ENCODE assay signal across 8 cellular contexts in the genomic region with DNA sequence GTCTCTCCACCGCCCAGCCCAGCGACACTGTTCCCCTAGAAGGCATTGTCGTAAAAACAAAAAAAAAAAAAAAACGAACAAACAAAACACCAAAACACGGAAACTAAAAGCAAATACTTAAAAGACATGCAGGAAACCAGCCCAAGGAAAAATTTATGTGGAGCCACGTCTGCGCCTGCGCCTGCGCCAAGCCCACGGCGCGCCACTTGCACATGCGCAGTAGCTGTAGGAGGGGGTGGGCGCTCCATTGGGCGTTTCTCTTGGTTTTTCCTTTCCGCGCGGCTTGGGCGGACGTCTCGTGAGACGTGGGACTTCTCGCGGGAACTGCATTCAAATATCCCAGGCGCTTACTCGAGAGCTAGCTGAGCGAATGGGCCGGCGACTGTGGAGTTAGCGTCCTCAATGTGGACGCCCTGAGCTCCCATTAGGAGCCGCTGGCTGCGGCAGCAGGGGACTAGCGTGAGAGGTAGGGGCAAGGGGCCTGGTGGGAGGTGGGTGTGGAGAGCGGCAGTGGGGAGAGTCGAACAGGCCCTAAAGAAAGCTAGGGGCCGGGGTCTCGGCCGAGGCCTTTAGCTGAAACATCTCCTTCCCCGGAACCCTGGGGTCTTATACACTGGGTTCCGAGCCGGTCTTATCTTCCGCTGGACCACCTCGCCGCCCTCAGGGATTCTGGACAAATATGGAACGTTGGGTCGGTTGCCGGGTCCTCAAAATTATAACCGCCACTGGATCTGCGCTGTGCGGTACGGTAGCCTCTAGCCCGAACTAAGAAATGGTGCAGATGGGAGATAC. TPM values are rescaled to one million over a fixed set of nuclear protein-coding genes. Genes with fewer than 3 reads are reported as not detected.
A peak's percentile ranks its signal among the peaks of the same experiment; 100 is the strongest.
DNase-seq lines count a peak whose midpoint lies in the region; TF ChIP-seq lines count a peak whose summit lies in the region.

TSS of gene SPDL1 (plus strand) at position 350 of the 792 bp plus-strand sequence. CDS start 4,644 bp downstream, outside the sequence.

- H3F3A ChIP-seq in MM.1S (ENCODE audit: insufficient read depth, low read length) (no peaks in the 10 kb centered on the region), neural cell (ENCODE audit: insufficient read depth, low read length, poor library complexity, severe bottlenecking) (no peaks in the 10 kb centered on the region)

- intact Hi-C loops in stomach (cut with DNase I; ENCODE audit: low total_unique reads), result loop anchor here (10.0 kb wide), 1 partner anchor 899 kb away; no protein-coding TSS in a partner anchor

- in situ Hi-C loops in HAP-1 (cut with MboI; ENCODE audit: low sequenced_read_pairs), result loop anchor here (10.0 to 25.0 kb wide), 2 partner anchors 599 to 1096 kb away; partner anchors contain the start of gene RARS1

- peak; percentile 46 for TF ChIP-seq RAD21 in neural cell (conservative IDR thresholded peaks at IDR 0.05)

- H3K9me3 ChIP-seq in ES-I3 (ENCODE audit: control insufficient read depth, insufficient read depth, low read length) (no peaks in the 10 kb centered on the region), HAP-1 (no peaks in the 10 kb centered on the region), MM.1S (replicated peaks; ENCODE audit: insufficient read depth, low read length) (no peaks in the 10 kb centered on the region), neural cell (ENCODE audit: low read length) (no peaks in the 10 kb centered on the region), stomach (no peaks in the 10 kb centered on the region)

- H3K36me3 ChIP-seq in ES-I3 (ENCODE audit: insufficient read depth, low read length), result peaks cover 2% of the 10 kb centered on the region; the same call in 1 of the 2 replicates
- H3K36me3 ChIP-seq in HAP-1 (replicated peaks), result peaks cover 4% of the 10 kb centered on the region
- no peaks in the 10 kb centered on the region for H3K36me3 ChIP-seq in MM.1S (replicated peaks; ENCODE audit: insufficient read depth, low read length)
- no peaks in the 10 kb centered on the region for H3K36me3 ChIP-seq in neural cell (ENCODE audit: insufficient read depth, low read length)
- H3K36me3 ChIP-seq in stomach, result peaks cover 0 to 6% (median 3%) of the 10 kb centered on the region in 4 donors

- WGBS in stomach, 5 donors, result 0 to 2% (median 0%) methylated on average over 42 to 53 of the region's 53 CpGs

- H3K4me1 ChIP-seq in ES-I3 (ENCODE audit: insufficient read depth, low read length), result no peaks in the 10 kb centered on the region
- peaks cover 7% of the 10 kb centered on the region for H3K4me1 ChIP-seq in HAP-1
- H3K4me1 ChIP-seq in MM.1S (ENCODE audit: low read length), result no peaks in the 10 kb centered on the region
- peaks cover 3 to 22% (median 14%) of the 10 kb centered on the region in 4 donors for H3K4me1 ChIP-seq in stomach

- TF ChIP-seq CTCF in MM.1S (IDR thresholded peaks at IDR 0.05; ENCODE audit: low read length) (no peak), fibroblast of villous mesenchyme (IDR thresholded peaks at IDR 0.05; ENCODE audit: insufficient read depth, low read depth, low read length) (no peak), neural cell (IDR thresholded peaks at IDR 0.05; ENCODE audit: poor library complexity, severe bottlenecking) (no peak), stomach (IDR thresholded peaks at IDR 0.05) (peak in 1 of 7 experiments; percentile 29)

- no peaks in the 10 kb centered on the region for H4K20me1 ChIP-seq in MM.1S (ENCODE audit: insufficient read depth, low read length)
- no peaks in the 10 kb centered on the region for H4K20me1 ChIP-seq in neural cell (ENCODE audit: insufficient read depth)

- H3K27me3 ChIP-seq in HAP-1 (ENCODE audit: low read depth) (peaks cover 3% of the 10 kb centered on the region; the same call in 1 of the 2 replicates), MM.1S (replicated peaks; ENCODE audit: insufficient read depth, low read length) (no peaks in the 10 kb centered on the region), neural cell (ENCODE audit: insufficient read depth, low read depth, low read length) (no peaks in the 10 kb centered on the region), stomach (no peaks in the 10 kb centered on the region)

- TF ChIP-seq EP300 in neural cell (conservative IDR thresholded peaks at IDR 0.05; ENCODE audit: poor library complexity, severe bottlenecking), result no peak
- TF ChIP-seq EP300 in stomach (IDR thresholded peaks at IDR 0.05), result no peak

- peak within 1 kb of the TSS; percentile 96 for H3K9ac ChIP-seq in ES-I3 (ENCODE audit: low read depth, low read length)
- peak within 1 kb of the TSS; percentile 83 for H3K9ac ChIP-seq in MM.1S (ENCODE audit: low read length)
- H3K9ac ChIP-seq in neural cell (ENCODE audit: low read length), result peak within 1 kb of the TSS; percentile 78

- H3K79me2 ChIP-seq in MM.1S (ENCODE audit: low read length), result peaks cover 26% of the 10 kb centered on the region
- H3K79me2 ChIP-seq in neural cell (replicated peaks; ENCODE audit: insufficient read depth, low read length), result peaks cover 13% of the 10 kb centered on the region

- peak within 1 kb of the TSS; percentile 37; the same call in 1 of the 2 replicates for H3K27ac ChIP-seq in MM.1S (ENCODE audit: low read length)
- peak within 1 kb of the TSS; percentile 56 for H3K27ac ChIP-seq in neural cell (ENCODE audit: low read length)
- peak within 1 kb of the TSS; percentile 52 to 86 (median 83) for H3K27ac ChIP-seq in stomach

- peak within 1 kb of the TSS; percentile 99 for H2AFZ ChIP-seq in MM.1S (ENCODE audit: low read length)
- peak within 1 kb of the TSS; percentile 86 for H2AFZ ChIP-seq in neural cell (ENCODE audit: low read depth, low read length)

- TF ChIP-seq POLR2A in stomach (IDR thresholded peaks at IDR 0.05), result peak in 1 of 4 donors; percentile 37

- H3K4me3 ChIP-seq in HAP-1, result peak within 1 kb of the TSS; percentile 71
- peak within 1 kb of the TSS; percentile 87 for H3K4me3 ChIP-seq in MM.1S (ENCODE audit: low read length)
- H3K4me3 ChIP-seq in fibroblast of villous mesenchyme (ENCODE audit: low read depth, low read length), result peak within 1 kb of the TSS; percentile 92
- peak within 1 kb of the TSS; percentile 82 for H3K4me3 ChIP-seq in neural cell (ENCODE audit: low read length)
- peak within 1 kb of the TSS; percentile 68 to 85 (median 76) for H3K4me3 ChIP-seq in stomach

- no peaks in the 10 kb centered on the region for H3K9me2 ChIP-seq in MM.1S (replicated peaks; ENCODE audit: insufficient read depth, low read length)
- H3K9me2 ChIP-seq in neural cell (ENCODE audit: insufficient read depth, low read length), result no peaks in the 10 kb centered on the region

- H3K4me2 ChIP-seq in MM.1S (ENCODE audit: low read depth, low read length) (peak within 1 kb of the TSS; percentile 79), neural cell (ENCODE audit: low read length) (peak within 1 kb of the TSS; percentile 62)

- DNase-seq in HAP-1 (ENCODE audit: low spot score in 2 of 2) (peak; percentile 90 to 95), MM.1S (peak; percentile 97), SIG-M5 (lab: John Stamatoyannopoulos, UW) (peak; percentile 71), activated gamma-delta T cell (lab: John Stamatoyannopoulos, UW) (peak; percentile 72), fibroblast of villous mesenchyme (ENCODE audit: low read depth) (peak; percentile 98), stomach (peak; percentile 95)

TF ChIP-seq in neural cell, 6 proteins besides CTCF, POLR2A, EP300 and RAD21:
- TF ChIP-seq MXI1 (conservative IDR thresholded peaks at IDR 0.05; ENCODE audit: poor library complexity, severe bottlenecking) (peak; percentile 91), TAF1 (IDR thresholded peaks at IDR 0.05; ENCODE audit: low read depth) (no peak), POLR2AphosphoS5 (IDR thresholded peaks at IDR 0.05) (peak; percentile 69), EZH2 (IDR thresholded peaks at IDR 0.05; ENCODE audit: borderline replicate concordance, insufficient read depth, low read length, poor library complexity, severe bottlenecking) (no peak), SMC3 (conservative IDR thresholded peaks at IDR 0.05; ENCODE audit: poor library complexity) (peak; percentile 57)
- TF ChIP-seq, protein P1, sequence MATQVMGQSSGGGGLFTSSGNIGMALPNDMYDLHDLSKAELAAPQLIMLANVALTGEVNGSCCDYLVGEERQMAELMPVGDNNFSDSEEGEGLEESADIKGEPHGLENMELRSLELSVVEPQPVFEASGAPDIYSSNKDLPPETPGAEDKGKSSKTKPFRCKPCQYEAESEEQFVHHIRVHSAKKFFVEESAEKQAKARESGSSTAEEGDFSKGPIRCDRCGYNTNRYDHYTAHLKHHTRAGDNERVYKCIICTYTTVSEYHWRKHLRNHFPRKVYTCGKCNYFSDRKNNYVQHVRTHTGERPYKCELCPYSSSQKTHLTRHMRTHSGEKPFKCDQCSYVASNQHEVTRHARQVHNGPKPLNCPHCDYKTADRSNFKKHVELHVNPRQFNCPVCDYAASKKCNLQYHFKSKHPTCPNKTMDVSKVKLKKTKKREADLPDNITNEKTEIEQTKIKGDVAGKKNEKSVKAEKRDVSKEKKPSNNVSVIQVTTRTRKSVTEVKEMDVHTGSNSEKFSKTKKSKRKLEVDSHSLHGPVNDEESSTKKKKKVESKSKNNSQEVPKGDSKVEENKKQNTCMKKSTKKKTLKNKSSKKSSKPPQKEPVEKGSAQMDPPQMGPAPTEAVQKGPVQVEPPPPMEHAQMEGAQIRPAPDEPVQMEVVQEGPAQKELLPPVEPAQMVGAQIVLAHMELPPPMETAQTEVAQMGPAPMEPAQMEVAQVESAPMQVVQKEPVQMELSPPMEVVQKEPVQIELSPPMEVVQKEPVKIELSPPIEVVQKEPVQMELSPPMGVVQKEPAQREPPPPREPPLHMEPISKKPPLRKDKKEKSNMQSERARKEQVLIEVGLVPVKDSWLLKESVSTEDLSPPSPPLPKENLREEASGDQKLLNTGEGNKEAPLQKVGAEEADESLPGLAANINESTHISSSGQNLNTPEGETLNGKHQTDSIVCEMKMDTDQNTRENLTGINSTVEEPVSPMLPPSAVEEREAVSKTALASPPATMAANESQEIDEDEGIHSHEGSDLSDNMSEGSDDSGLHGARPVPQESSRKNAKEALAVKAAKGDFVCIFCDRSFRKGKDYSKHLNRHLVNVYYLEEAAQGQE (IDR thresholded peaks at IDR 0.05; ENCODE audit: borderline replicate concordance), result no peak

RNA-seq across cellular contexts. Expression of gene SPDL1, which starts in this region (rescaled TPM):
- total RNA-seq in fibroblast of villous mesenchyme, result 25.4 and 44.0 TPM in 2 replicates
- polyA plus RNA-seq in neural cell, result 26.0 and 26.6 TPM in 2 replicates
- polyA minus RNA-seq in neural cell, result 30.7 and 54.9 TPM in 2 replicates
- total RNA-seq in stomach, result 100 to 1,000 TPM in 1 of 5 donors, 10 to 100 TPM in 2, 1 to 10 TPM in 2; 4.8 to 140 (median 13.6) TPM
- polyA plus RNA-seq in stomach, result 1 to 10 TPM; 5.4 to 5.7 (median 5.4) TPM

Comparison
In these comparisons a context has a peak if more than half of its experiments do, and no peak if none do; other contexts are left out.
1. Peak in every context shown above with its lines: DNase-seq, H3K4me3 ChIP-seq and H3K27ac ChIP-seq.